ENCODE assay signal across 1 cellular context in genomic region chr6:163648868-163649267, GRCh38.
TF ChIP-seq lines count a peak whose summit lies in the region.

No MANE protein-coding gene starts in this region.

TF ChIP-seq in H1, 55 proteins besides CTCF, POLR2A, EP300 and RAD21:
- TF ChIP-seq KDM5A (IDR thresholded peaks at IDR 0.05; ENCODE audit: low read length) = no peak
- TF ChIP-seq SP1 (IDR thresholded peaks at IDR 0.05; ENCODE audit: low read depth, low read length) = no peak
- no peak for TF ChIP-seq SAP30 (IDR thresholded peaks at IDR 0.05; ENCODE audit: insufficient read depth, insufficient replicate concordance, low read length)
- no peak for TF ChIP-seq ZNF274 (IDR thresholded peaks at IDR 0.05; ENCODE audit: borderline replicate concordance, extremely low read depth, low read length)
- TF ChIP-seq EZH2 (IDR thresholded peaks at IDR 0.05; ENCODE audit: low read depth, low read length, severe bottlenecking) = no peak
- no peak for TF ChIP-seq SRF (IDR thresholded peaks at IDR 0.05; ENCODE audit: low read depth, low read length)
- no peak for TF ChIP-seq MAX (IDR thresholded peaks at IDR 0.05)
